In the genomic region with DNA sequence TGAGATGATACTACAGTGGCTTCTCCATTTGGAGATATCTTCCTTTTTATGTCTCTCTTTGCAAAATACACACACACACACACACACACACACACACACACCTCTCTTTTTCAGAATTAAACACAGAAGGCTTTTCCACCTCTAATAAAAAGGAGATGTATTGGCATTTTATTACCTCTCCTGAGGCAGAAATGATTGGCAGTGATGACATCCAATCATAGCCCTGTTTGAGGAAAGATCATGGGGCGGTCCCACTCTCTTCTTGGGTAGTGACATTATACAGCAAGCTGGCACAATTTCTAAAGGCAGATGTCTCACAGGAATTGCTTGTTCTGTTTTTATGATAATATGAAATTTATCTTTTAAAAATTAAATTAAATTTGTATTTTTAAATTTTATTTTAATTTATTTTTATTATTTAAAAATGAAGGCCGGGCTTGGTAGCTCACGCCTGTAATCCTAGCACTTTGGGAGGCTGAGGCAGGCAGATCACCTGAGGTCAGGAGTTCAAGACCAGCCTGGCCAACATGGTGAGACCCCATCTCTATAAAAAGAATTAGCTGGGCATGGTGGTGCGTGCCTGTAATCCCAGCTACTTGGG, we compare ENCODE assay signal across 23 cellular contexts. TPM values are rescaled to one million over a fixed set of nuclear protein-coding genes. Genes with fewer than 3 reads are reported as not detected.
"Had no signal": no experiment of that assay in that cellular context is flagged by ENCODE, and none has a peak within 500 bp of the region (broad histone marks: within the 10 kb centered on the region; RNA-seq: fewer than 3 reads in every experiment).

No MANE protein-coding gene starts in this region.

- H3K9me3 Mint-ChIP-seq: activated T-cell treated with anti-CD3 and anti-CD28 coated beads, Interleukin-2, amount 50 U/mL, for 4 hours; natural killer cell treated with Interleukin-12 subunit alpha and Interleukin-12 subunit beta and Interleukin-15 and Interleukin-18, amount 100 ng/mL, for 72 hours had no signal

- H3K4me3 Mint-ChIP-seq: activated CD8-positive, alpha-beta memory T cell treated with anti-CD3 and anti-CD28 coated beads, Interleukin-2, amount 10 ng/mL, durations not matched to agents 7 days and 5 days; activated T-cell treated with anti-CD3 and anti-CD28 coated beads, Interleukin-2, amount 50 U/mL, for 4 hours; endodermal cell; natural killer cell treated with Interleukin-12 subunit alpha and Interleukin-12 subunit beta and Interleukin-15 and Interleukin-18, amount 100 ng/mL, for 72 hours had no signal

- H3K4me1 Mint-ChIP-seq: endodermal cell had no signal

- DNase-seq: activated CD4-positive, alpha-beta T cell treated with anti-CD3 and anti-CD28 coated beads, Interleukin-2, amount 50 U/mL, for 48 hours; activated CD4-positive, CD25-positive, alpha-beta regulatory T cell treated with anti-CD3 and anti-CD28 coated beads, Interleukin-2, amount 50 U/mL, for 72 hours; activated CD8-positive, alpha-beta memory T cell treated with anti-CD3 and anti-CD28 coated beads, Interleukin-2, amount 10 ng/mL, durations not matched to agents 7 days and 5 days; activated gamma-delta T cell; activated naive CD8-positive, alpha-beta T cell treated with anti-CD3 and anti-CD28 coated beads, Interleukin-2, amount 10 ng/mL, durations not matched to agents 7 days and 5 days; activated T-cell treated with anti-CD3 and anti-CD28 coated beads, Interleukin-2, amount 50 U/mL, for 4 hours; aorta; endodermal cell; foreskin melanocyte; heart left ventricle; mammary epithelial cell; psoas muscle; stimulated activated CD4-positive, alpha-beta T cell treated with anti-CD3 and anti-CD28 coated beads, Interleukin-2, amount 100 ng/mL, for 48 hours; stimulated activated naive CD4-positive, alpha-beta T cell treated with Interleukin-2 at 50 U/mL for 16 hours; upper lobe of left lung had no signal

- H3K4me3 ChIP-seq: breast epithelium, heart left ventricle, psoas muscle, upper lobe of left lung had no signal

- ATAC-seq: activated CD8-positive, alpha-beta memory T cell treated with anti-CD3 and anti-CD28 coated beads, Interleukin-2, amount 10 ng/mL, durations not matched to agents 7 days and 5 days; activated T-cell treated with anti-CD3 and anti-CD28 coated beads, Interleukin-2, amount 50 U/mL, for 4 hours; heart left ventricle; left lobe of liver; natural killer cell treated with Interleukin-12 subunit alpha and Interleukin-12 subunit beta and Interleukin-15 and Interleukin-18, amount 100 ng/mL, for 72 hours; psoas muscle had no signal

- H3K27me3 Mint-ChIP-seq: activated CD8-positive, alpha-beta memory T cell treated with anti-CD3 and anti-CD28 coated beads, Interleukin-2, amount 10 ng/mL, durations not matched to agents 7 days and 5 days had no signal

- H3K27ac Mint-ChIP-seq: activated CD8-positive, alpha-beta memory T cell treated with anti-CD3 and anti-CD28 coated beads, Interleukin-2, amount 10 ng/mL, durations not matched to agents 7 days and 5 days; endodermal cell; natural killer cell treated with Interleukin-12 subunit alpha and Interleukin-12 subunit beta and Interleukin-15 and Interleukin-18, amount 100 ng/mL, for 72 hours had no signal

- H3K36me3 Mint-ChIP-seq: activated CD8-positive, alpha-beta memory T cell treated with anti-CD3 and anti-CD28 coated beads, Interleukin-2, amount 10 ng/mL, durations not matched to agents 7 days and 5 days; natural killer cell treated with Interleukin-12 subunit alpha and Interleukin-12 subunit beta and Interleukin-15 and Interleukin-18, amount 100 ng/mL, for 72 hours had no signal

RNA-seq across cellular contexts. Expression of a gene that starts 15.6 kb away (rescaled TPM):
- total RNA-seq: activated T-cell treated with anti-CD3 and anti-CD28 coated beads, Interleukin-2, amount 50 U/mL, for 4 hours; aorta; breast epithelium; chondrocyte; dermis microvascular lymphatic vessel endothelial cell; esophagus mucosa; heart left ventricle; left lobe of liver; mucosa of gallbladder; natural killer cell treated with Interleukin-12 subunit alpha and Interleukin-12 subunit beta and Interleukin-15 and Interleukin-18, amount 100 ng/mL, for 72 hours; omental fat pad; psoas muscle had no signal
- polyA plus RNA-seq: aorta, heart left ventricle had no signal
